ENCODE assay signal across 1 cellular context in genomic region chrX:52995135-52995973, GRCh38.
A peak's percentile ranks its signal among the peaks of the same experiment; 100 is the strongest.
TF ChIP-seq lines count a peak whose summit lies in the region.

No MANE protein-coding gene starts in this region.

TF ChIP-seq in H1, 55 proteins besides CTCF, POLR2A, EP300 and RAD21:
- peak; percentile 17; the same call in 1 of the 2 replicates for TF ChIP-seq PHF8 (conservative IDR thresholded peaks at IDR 0.05; ENCODE audit: low read depth, low read length)
- peak; percentile 39 for TF ChIP-seq ASH2L (IDR thresholded peaks at IDR 0.05; ENCODE audit: low read length)
- TF ChIP-seq FOSL1 (IDR thresholded peaks at IDR 0.05; ENCODE audit: insufficient read depth, low read depth, low read length) = no peak
- TF ChIP-seq SIRT6 (IDR thresholded peaks at IDR 0.05; ENCODE audit: low read length) = no peak
- no peak for TF ChIP-seq TCF12 (IDR thresholded peaks at IDR 0.05; ENCODE audit: low read depth, low read length)
- no peak for TF ChIP-seq CBX8 (IDR thresholded peaks at IDR 0.05; ENCODE audit: borderline replicate concordance, low read depth, low read length)
- TF ChIP-seq CHD1 (IDR thresholded peaks at IDR 0.05; ENCODE audit: low read depth, low read length) = peak; percentile 86
- TF ChIP-seq BACH1 (IDR thresholded peaks at IDR 0.05; ENCODE audit: low read length) = no peak
- no peak for TF ChIP-seq TAF7 (optimal IDR thresholded peaks at IDR 0.05; ENCODE audit: borderline replicate concordance, low read depth, low read length)
- TF ChIP-seq GABPA (IDR thresholded peaks at IDR 0.05; ENCODE audit: borderline replicate concordance, insufficient read depth, low read length) = peak; percentile 78; the same call in 1 of the 2 replicates
- TF ChIP-seq HDAC2 (IDR thresholded peaks at IDR 0.05; ENCODE audit: borderline replicate concordance in 1 of 2, low read depth in 2 of 2, low read length in 2 of 2) = no peak
- no peak for TF ChIP-seq TEAD4 (IDR thresholded peaks at IDR 0.05; ENCODE audit: low read depth, low read length)
- no peak; the same call in 1 of the 2 replicates for TF ChIP-seq MAX (IDR thresholded peaks at IDR 0.05)
- TF ChIP-seq KDM4A (IDR thresholded peaks at IDR 0.05; ENCODE audit: low read depth, low read length, severe bottlenecking) = peak; percentile 11
- peak; percentile 91 for TF ChIP-seq JUND (IDR thresholded peaks at IDR 0.05; ENCODE audit: low read length)
- TF ChIP-seq SIX5 (IDR thresholded peaks at IDR 0.05; ENCODE audit: low read depth, low read length) = no peak
- TF ChIP-seq YY1 (IDR thresholded peaks at IDR 0.05; ENCODE audit: low read depth, low read length) = no peak
- no peak for TF ChIP-seq CBX5 (IDR thresholded peaks at IDR 0.05; ENCODE audit: low read depth, low read length)
- TF ChIP-seq SP1 (IDR thresholded peaks at IDR 0.05; ENCODE audit: low read depth, low read length) = peak; percentile 27; the same call in 1 of the 2 replicates
- no peak for TF ChIP-seq KDM1A (IDR thresholded peaks at IDR 0.05; ENCODE audit: borderline replicate concordance, low read length)
- TF ChIP-seq CREB1 (IDR thresholded peaks at IDR 0.05) = no peak
